In genomic region chr10:5147255-5147980, GRCh38 we compare ENCODE assay signal across 1 cellular context.
TF ChIP-seq lines count a peak whose summit lies in the region.

No MANE protein-coding gene starts in this region.

TF ChIP-seq in WTC11, 78 proteins besides CTCF, POLR2A, EP300 and RAD21:
- no peak for TF ChIP-seq ZNF121 (CRISPR knock-in tag; IDR thresholded peaks at IDR 0.05)
- TF ChIP-seq FOXP4 (CRISPR knock-in tag; IDR thresholded peaks at IDR 0.05), result no peak
- TF ChIP-seq SOX15 (CRISPR knock-in tag; IDR thresholded peaks at IDR 0.05), result no peak
- no peak for TF ChIP-seq TEAD4 (CRISPR knock-in tag; IDR thresholded peaks at IDR 0.05)
- TF ChIP-seq ZNF317 (CRISPR knock-in tag; IDR thresholded peaks at IDR 0.05; ENCODE audit: borderline replicate concordance, low read depth), result no peak
- TF ChIP-seq GABPB1 (CRISPR knock-in tag; IDR thresholded peaks at IDR 0.05), result peak; percentile 71
- TF ChIP-seq NR2C2 (CRISPR knock-in tag; IDR thresholded peaks at IDR 0.05), result no peak
